In the genomic region with DNA sequence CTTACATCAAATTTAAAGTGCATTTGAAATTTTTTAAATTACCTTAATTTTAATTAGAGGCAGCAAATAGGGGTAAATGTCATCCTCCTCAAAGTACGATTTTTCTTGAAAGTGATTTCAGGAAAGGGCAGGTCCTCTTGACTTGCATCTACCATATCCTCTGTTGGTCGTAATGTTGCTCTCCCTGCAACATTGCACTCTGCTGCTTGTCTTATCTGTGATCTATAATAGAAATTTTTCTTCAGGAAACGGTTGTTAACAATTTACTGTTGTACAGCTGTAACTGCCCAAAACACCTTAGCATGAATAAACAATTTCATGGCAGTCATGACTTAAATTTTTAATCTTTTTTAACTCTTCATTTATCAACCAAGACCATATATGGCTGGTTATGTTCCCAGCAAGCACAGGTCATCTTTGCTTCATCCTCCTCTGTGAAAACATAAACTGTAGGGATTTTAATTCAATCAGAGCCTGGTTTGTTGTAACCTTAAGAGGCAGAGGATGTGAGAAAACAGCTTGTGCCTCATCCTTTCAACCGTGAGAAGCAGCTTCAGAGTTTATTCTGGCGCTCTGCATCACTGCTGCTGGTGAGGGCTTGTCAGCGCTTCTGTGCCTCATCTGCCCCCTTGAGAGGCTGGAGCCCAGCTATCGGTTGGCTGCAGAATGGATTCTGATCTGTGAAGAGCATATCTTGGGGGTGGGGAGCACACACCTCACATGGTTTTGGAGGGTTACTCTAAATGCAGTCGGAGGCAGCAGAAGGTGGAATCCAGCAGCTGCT, we compare ENCODE assay signal across 1 cellular context.
TF ChIP-seq lines count a peak whose summit lies in the region.

No MANE protein-coding gene starts in this region.

TF ChIP-seq in GM23338, 12 proteins besides CTCF, POLR2A, EP300 and RAD21:
- TF ChIP-seq JUNB (IDR thresholded peaks at IDR 0.05; ENCODE audit: unreplicated experiment) (no peak), ZNF462 (CRISPR knock-in tag; IDR thresholded peaks at IDR 0.05) (no peak)
